In the genomic region with DNA sequence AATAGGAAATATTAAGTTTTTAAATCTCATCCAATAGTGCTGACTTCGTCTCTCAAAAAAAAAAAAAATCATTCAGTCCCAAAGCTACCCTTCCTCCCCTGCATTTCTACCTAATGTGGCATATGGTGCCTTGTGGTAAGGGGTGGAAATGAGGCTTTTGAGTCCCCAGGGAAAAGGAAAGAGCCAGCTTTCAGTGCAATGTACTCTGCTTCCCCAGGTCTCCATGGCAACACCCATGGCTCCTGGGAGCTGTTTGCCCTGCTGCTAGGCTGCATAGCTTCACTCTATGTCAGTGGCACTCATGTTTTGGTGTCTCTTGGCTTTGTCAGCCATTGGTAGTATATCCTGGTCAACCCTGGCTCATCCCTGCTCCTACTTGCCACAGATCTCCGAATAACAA, we compare ENCODE assay signal across 14 cellular contexts.
DNase-seq lines count a peak whose midpoint lies in the region; ATAC-seq and TF ChIP-seq lines count a peak whose summit lies in the region.
"Had no signal": no experiment of that assay in that cellular context is flagged by ENCODE, and none has a peak within 500 bp of the region (broad histone marks: within the 10 kb centered on the region; RNA-seq: fewer than 3 reads in every experiment).

No MANE protein-coding gene starts in this region.

- H3K4me2 ChIP-seq in osteoblast (ENCODE audit: insufficient read depth, low read length), result no peak overlapping the region

- H3K27ac ChIP-seq in osteoblast (ENCODE audit: low read depth, low read length), result no peak overlapping the region
- H3K27ac ChIP-seq: gastroesophageal sphincter, vagina had no signal

- no peaks in the 10 kb centered on the region for H3K36me3 Mint-ChIP-seq in activated T-cell treated with anti-CD3 and anti-CD28 coated beads, Interleukin-2, amount 50 U/mL, for 72 hours (ENCODE audit: insufficient read depth in 2 of 2)

- intact Hi-C loops in head of caudate nucleus (cut with DNase I), result no loop called here

- no peaks in the 10 kb centered on the region for H4K20me1 ChIP-seq in osteoblast (ENCODE audit: insufficient read depth, low read length)

- H3K27ac Mint-ChIP-seq in activated T-cell treated with anti-CD3 and anti-CD28 coated beads, Interleukin-2, amount 50 U/mL, for 72 hours, result no peak overlapping the region
- H3K27ac Mint-ChIP-seq: B cell had no signal

- no peak overlapping the region for H3K4me3 Mint-ChIP-seq in activated T-cell treated with anti-CD3 and anti-CD28 coated beads, Interleukin-2, amount 50 U/mL, for 72 hours
- H3K4me3 Mint-ChIP-seq: activated T-cell treated with anti-CD3 and anti-CD28 coated beads, Interleukin-2, amount 50 U/mL, for 4 hours; B cell had no signal

- H3K9me3 ChIP-seq in osteoblast (ENCODE audit: low read depth, low read length), result no peaks in the 10 kb centered on the region
- H3K9me3 ChIP-seq: gastroesophageal sphincter, vagina had no signal

- no peaks in the 10 kb centered on the region for H3K4me1 ChIP-seq in osteoblast (ENCODE audit: insufficient read depth, low read length)
- H3K4me1 ChIP-seq: gastroesophageal sphincter, vagina had no signal

- H3K79me2 ChIP-seq in osteoblast (ENCODE audit: insufficient read depth, low read length), result no peaks in the 10 kb centered on the region

- H2AFZ ChIP-seq in osteoblast (ENCODE audit: low read length), result no peak overlapping the region

- peak; percentile 11 for DNase-seq in COLO668 (lab: John Stamatoyannopoulos, UW; ENCODE audit: unreplicated experiment)
- DNase-seq in M059J (ENCODE audit: low read depth), result peak; percentile 30
- DNase-seq in NCI-H82 (lab: John Stamatoyannopoulos, UW), result peak; percentile 97
- DNase-seq in head of caudate nucleus, result peak in 38 of 42 donors; percentile 12 to 79 (median 42)
- DNase-seq in NK-92 treated with Interleukin-12 subunit alpha and Interleukin-12 subunit beta, amount 100 ng/mL, for 24 hours (lab: John Stamatoyannopoulos, UW), result no peak
- no peak for DNase-seq in osteoblast (ENCODE audit: insufficient read length, low spot score, missing footprints)
- no peak for DNase-seq in activated T-cell treated with anti-CD3 and anti-CD28 coated beads, Interleukin-2, amount 50 U/mL, for 72 hours
- DNase-seq: activated T-cell treated with anti-CD3 and anti-CD28 coated beads, Interleukin-2, amount 50 U/mL, for 4 hours; cerebellar nuclear complex; right cardiac atrium had no signal

- H3K27me3 ChIP-seq in osteoblast (ENCODE audit: insufficient read depth, low read length), result no peaks in the 10 kb centered on the region
- H3K27me3 ChIP-seq: gastroesophageal sphincter, vagina had no signal

- no peaks in the 10 kb centered on the region for H3K36me3 ChIP-seq in osteoblast (ENCODE audit: insufficient read depth, low read length)
- H3K36me3 ChIP-seq: gastroesophageal sphincter, vagina had no signal

- no peaks in the 10 kb centered on the region for H3K4me1 Mint-ChIP-seq in activated T-cell treated with anti-CD3 and anti-CD28 coated beads, Interleukin-2, amount 50 U/mL, for 72 hours (ENCODE audit: low read depth)
- H3K4me1 Mint-ChIP-seq: B cell had no signal

- no peaks in the 10 kb centered on the region for H3K9me3 Mint-ChIP-seq in activated T-cell treated with anti-CD3 and anti-CD28 coated beads, Interleukin-2, amount 50 U/mL, for 72 hours
- H3K9me3 Mint-ChIP-seq: activated T-cell treated with anti-CD3 and anti-CD28 coated beads, Interleukin-2, amount 50 U/mL, for 4 hours had no signal

- no peak overlapping the region for H3K4me3 ChIP-seq in osteoblast (ENCODE audit: insufficient read depth, low read length)
- H3K4me3 ChIP-seq: gastroesophageal sphincter, vagina had no signal

- H3K27me3 Mint-ChIP-seq in activated T-cell treated with anti-CD3 and anti-CD28 coated beads, Interleukin-2, amount 50 U/mL, for 72 hours (ENCODE audit: low read depth), result no peaks in the 10 kb centered on the region
- H3K27me3 Mint-ChIP-seq: B cell had no signal

- TF ChIP-seq CTCF in osteoblast (IDR thresholded peaks at IDR 0.05; ENCODE audit: extremely low read depth, low read depth, low read length), result no peak

- ATAC-seq in activated T-cell treated with anti-CD3 and anti-CD28 coated beads, Interleukin-2, amount 50 U/mL, for 72 hours (replicated peaks in 1 of 2), result no peak
- ATAC-seq in HG02678 (IDR thresholded peaks at IDR 0.05; ENCODE audit: unreplicated experiment), result no peak
- ATAC-seq: activated T-cell treated with anti-CD3 and anti-CD28 coated beads, Interleukin-2, amount 50 U/mL, for 4 hours; gastroesophageal sphincter; right cardiac atrium had no signal

Comparison
In these comparisons a context has a peak if more than half of its experiments do, and no peak if none do; other contexts are left out.
1. DNase-seq: peak in COLO668 (single experiment), M059J (single experiment), NCI-H82 (single experiment) and head of caudate nucleus (38 of 42); none in NK-92 treated with Interleukin-12 subunit alpha and Interleukin-12 subunit beta, amount 100 ng/mL, for 24 hours (single experiment), osteoblast (single experiment) and activated T-cell treated with anti-CD3 and anti-CD28 coated beads, Interleukin-2, amount 50 U/mL, for 72 hours (0 of 2).